In the genomic region with DNA sequence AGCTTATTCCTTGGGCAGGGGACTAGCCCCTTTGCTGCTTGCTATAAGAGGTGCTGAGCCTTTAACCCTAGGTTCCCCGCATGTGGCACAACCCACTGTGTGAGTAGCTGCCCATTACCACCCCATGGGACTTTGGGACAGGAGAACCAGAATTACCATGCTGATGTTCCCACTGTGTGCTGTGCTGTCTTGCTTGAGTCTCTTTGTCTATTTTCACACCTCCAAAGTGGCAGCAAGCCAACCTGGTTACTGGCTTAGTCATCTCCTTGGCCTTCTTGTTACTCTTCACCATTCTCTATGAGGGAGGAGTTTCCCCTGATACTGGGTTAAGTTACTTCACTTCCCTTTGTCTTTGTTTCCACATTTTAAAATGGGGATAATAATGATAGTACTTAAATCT, we compare ENCODE assay signal across 10 cellular contexts.
DNase-seq lines count a peak whose midpoint lies in the region; TF ChIP-seq lines count a peak whose summit lies in the region.
"Had no signal": no experiment of that assay in that cellular context is flagged by ENCODE, and none has a peak within 500 bp of the region (broad histone marks: within the 10 kb centered on the region; RNA-seq: fewer than 3 reads in every experiment).

No MANE protein-coding gene starts in this region.

- no peak overlapping the region for H3K27ac ChIP-seq in colonic mucosa

- H3K9me3 ChIP-seq in colonic mucosa, result no peaks in the 10 kb centered on the region

- H3K9ac ChIP-seq in colonic mucosa (ENCODE audit: low read depth in 2 of 2, low read length in 2 of 2), result no peak overlapping the region

- no peaks in the 10 kb centered on the region for H3K4me1 ChIP-seq in colonic mucosa

- H3K36me3 ChIP-seq in colonic mucosa, result no peaks in the 10 kb centered on the region

- DNase-seq in activated T-cell treated with anti-CD3 and anti-CD28 coated beads for 24 hours (ENCODE audit: low read depth) (peak; percentile 20), activated T-cell treated with anti-CD3 and anti-CD28 coated beads for 4 hours (no peak), M059J (ENCODE audit: low read depth) (peak; percentile 85), colonic mucosa (peak; percentile 33), ureter (ENCODE audit: low spot score) (no peak), NCI-H2081 (lab: John Stamatoyannopoulos, UW) (no peak), NCI-H2196 treated with DMSO at 0.1 percent for 48 hours (lab: John Stamatoyannopoulos, UW; ENCODE audit: unreplicated experiment) (no peak)
- DNase-seq in stimulated activated CD4-positive, alpha-beta T cell treated with anti-CD3 and anti-CD28 coated beads, Interleukin-4, amount 100 ng/mL, for 48 hours (ENCODE audit: low read depth in 2 of 2), result peak; percentile 23 to 26
- DNase-seq: MM.1S, trophoblast cell had no signal

- no peak overlapping the region for H3K4me3 ChIP-seq in colonic mucosa

- no peaks in the 10 kb centered on the region for H3K27me3 ChIP-seq in colonic mucosa

- intact Hi-C loops in colonic mucosa (cut with DNase I), result no loop called here

- no peak for TF ChIP-seq CTCF in colonic mucosa (IDR thresholded peaks at IDR 0.05)

Comparison
In these comparisons a context has a peak if more than half of its experiments do, and no peak if none do; other contexts are left out.
1. DNase-seq: peak in activated T-cell treated with anti-CD3 and anti-CD28 coated beads for 24 hours (single experiment), M059J (single experiment), colonic mucosa (single experiment) and stimulated activated CD4-positive, alpha-beta T cell treated with anti-CD3 and anti-CD28 coated beads, Interleukin-4, amount 100 ng/mL, for 48 hours (2 of 2); none in activated T-cell treated with anti-CD3 and anti-CD28 coated beads for 4 hours (single experiment), ureter (single experiment), NCI-H2081 (0 of 2) and NCI-H2196 treated with DMSO at 0.1 percent for 48 hours (single experiment).